ENCODE assay signal across 10 cellular contexts in genomic region chr18:42025974-42026625, GRCh38.
DNase-seq lines count a peak whose midpoint lies in the region; ATAC-seq and TF ChIP-seq lines count a peak whose summit lies in the region.
"Had no signal": no experiment of that assay in that cellular context is flagged by ENCODE, and none has a peak within 500 bp of the region (broad histone marks: within the 10 kb centered on the region; RNA-seq: fewer than 3 reads in every experiment).

No MANE protein-coding gene starts in this region.

- no peak for TF ChIP-seq CTCF in dorsolateral prefrontal cortex (IDR thresholded peaks at IDR 0.05 in 54 of 56, conservative IDR thresholded peaks at IDR 0.05 in 2 of 56; ENCODE audit: low read depth in 1 of 56, partially characterized antibody in 56 of 56)

- H3K36me3 Mint-ChIP-seq in activated naive CD8-positive, alpha-beta T cell treated with anti-CD3 and anti-CD28 coated beads for 36 hours, result peaks cover 19% of the 10 kb centered on the region

- H3K4me3 ChIP-seq in dorsolateral prefrontal cortex, result no peak overlapping the region

- no peak overlapping the region for H3K27ac ChIP-seq in dorsolateral prefrontal cortex
- H3K27ac ChIP-seq: parathyroid adenoma had no signal

- intact Hi-C loops in dorsolateral prefrontal cortex (cut with DNase I), result no loop called here

- peak overlapping the region; percentile 68 for H3K27ac Mint-ChIP-seq in activated naive CD8-positive, alpha-beta T cell treated with anti-CD3 and anti-CD28 coated beads for 36 hours

- no peak for DNase-seq in activated naive CD8-positive, alpha-beta T cell treated with anti-CD3 and anti-CD28 coated beads for 36 hours
- no peak for DNase-seq in NCI-H226
- no peak for DNase-seq in foreskin melanocyte
- DNase-seq in dorsolateral prefrontal cortex, result no peak
- DNase-seq: kidney, NCI-H510A had no signal

- no peaks in the 10 kb centered on the region for H3K27me3 ChIP-seq in dorsolateral prefrontal cortex

- H3K27me3 Mint-ChIP-seq in activated naive CD8-positive, alpha-beta T cell treated with anti-CD3 and anti-CD28 coated beads for 36 hours, result no peaks in the 10 kb centered on the region

- H3K4me1 Mint-ChIP-seq in activated naive CD8-positive, alpha-beta T cell treated with anti-CD3 and anti-CD28 coated beads for 36 hours, result peaks cover 32% of the 10 kb centered on the region

- no peak overlapping the region for H3K4me3 Mint-ChIP-seq in activated naive CD8-positive, alpha-beta T cell treated with anti-CD3 and anti-CD28 coated beads for 36 hours

- H3K9me3 Mint-ChIP-seq in activated naive CD8-positive, alpha-beta T cell treated with anti-CD3 and anti-CD28 coated beads for 36 hours, result no peaks in the 10 kb centered on the region

- ATAC-seq in GM18520 (IDR thresholded peaks at IDR 0.05; ENCODE audit: unreplicated experiment), result peak; percentile 97
- ATAC-seq in GM21360 (IDR thresholded peaks at IDR 0.05; ENCODE audit: unreplicated experiment), result peak; percentile 96
- ATAC-seq in HG03064 (IDR thresholded peaks at IDR 0.05; ENCODE audit: low read depth, unreplicated experiment), result peak; percentile 97
